Comparison of ENCODE assay signal across 17 cellular contexts in the genomic region with DNA sequence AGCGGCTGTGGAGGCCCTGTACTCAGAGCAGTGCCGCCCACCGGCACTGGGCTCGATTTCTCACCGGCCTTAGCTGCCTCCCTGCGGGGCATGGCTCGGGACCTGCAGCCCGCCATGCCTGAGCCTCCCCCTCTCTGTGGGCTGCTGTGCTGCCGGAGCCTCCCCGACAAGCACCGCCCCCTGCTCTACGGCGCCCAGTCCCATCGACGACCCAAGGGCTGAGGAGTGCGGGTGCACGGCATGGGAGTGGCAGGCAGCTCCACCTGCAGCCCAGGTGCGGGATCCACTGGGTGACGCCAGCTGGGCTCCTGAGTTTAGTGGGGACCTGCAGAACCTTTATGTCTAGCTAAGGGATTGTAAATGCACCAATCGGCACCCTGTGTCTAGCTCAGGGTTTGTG. TPM values are rescaled to one million over a fixed set of nuclear protein-coding genes. Genes with fewer than 3 reads are reported as not detected.
DNase-seq lines count a peak whose midpoint lies in the region; ATAC-seq and TF ChIP-seq lines count a peak whose summit lies in the region.
"Had no signal": no experiment of that assay in that cellular context is flagged by ENCODE, and none has a peak within 500 bp of the region (broad histone marks: within the 10 kb centered on the region; RNA-seq: fewer than 3 reads in every experiment).

No MANE protein-coding gene starts in this region.

- H3K27ac ChIP-seq in endodermal cell (ENCODE audit: low read depth, low read length) (no peak overlapping the region), substantia nigra (ENCODE audit: low read depth, low read length, poor library complexity, severe bottlenecking) (no peak overlapping the region)
- H3K27ac ChIP-seq: SK-N-MC had no signal

- ATAC-seq in natural killer cell = no peak
- no peak for ATAC-seq in natural killer cell treated with Interleukin-12 subunit alpha and Interleukin-12 subunit beta and Interleukin-15 and Interleukin-18, amount 100 ng/mL, for 72 hours
- no peak for ATAC-seq in HG02884 (IDR thresholded peaks at IDR 0.05; ENCODE audit: unreplicated experiment)
- ATAC-seq in GM21529 (IDR thresholded peaks at IDR 0.05; ENCODE audit: unreplicated experiment) = no peak
- ATAC-seq: HCT116 had no signal

- no peak overlapping the region for H2AFZ ChIP-seq in Loucy (ENCODE audit: low read length)

- H3K9me3 Mint-ChIP-seq in natural killer cell = no peaks in the 10 kb centered on the region
- no peaks in the 10 kb centered on the region for H3K9me3 Mint-ChIP-seq in natural killer cell treated with Interleukin-12 subunit alpha and Interleukin-12 subunit beta and Interleukin-15 and Interleukin-18, amount 100 ng/mL, for 72 hours
- H3K9me3 Mint-ChIP-seq in endodermal cell = peaks cover 7% of the 10 kb centered on the region

- H3K4me3 ChIP-seq in Loucy (ENCODE audit: low read length, poor library complexity, severe bottlenecking) = no peak overlapping the region
- no peak overlapping the region for H3K4me3 ChIP-seq in endodermal cell (ENCODE audit: low read length)
- H3K4me3 ChIP-seq: SK-N-MC had no signal

- 94 to 97% methylated on average over 17 to 20 of the region's 20 CpGs for WGBS in endodermal cell (ENCODE audit: insufficient coverage in 1 of 2, insufficient read length in 1 of 2), 2 experiments

- intact Hi-C loops in natural killer cell (cut with micrococcal nuclease) = no loop called here

- no peaks in the 10 kb centered on the region for H4K20me1 ChIP-seq in Loucy (ENCODE audit: insufficient read depth, low read length, poor library complexity, severe bottlenecking)

- H3K4me1 Mint-ChIP-seq in natural killer cell = peaks cover 21 to 22% of the 10 kb centered on the region in 2 donors
- peaks cover 25 to 26% of the 10 kb centered on the region in 2 donors for H3K4me1 Mint-ChIP-seq in natural killer cell treated with Interleukin-12 subunit alpha and Interleukin-12 subunit beta and Interleukin-15 and Interleukin-18, amount 100 ng/mL, for 72 hours (ENCODE audit: low read depth in 2 of 2)
- H3K4me1 Mint-ChIP-seq in endodermal cell = peaks cover 4% of the 10 kb centered on the region

- no peaks in the 10 kb centered on the region for H3K36me3 ChIP-seq in Loucy (ENCODE audit: insufficient read depth, low read length)
- H3K36me3 ChIP-seq in endodermal cell (ENCODE audit: control insufficient read depth, insufficient read depth, low read length) = no peaks in the 10 kb centered on the region

- TF ChIP-seq CTCF in natural killer cell (IDR thresholded peaks at IDR 0.05) (no peak), Loucy (conservative IDR thresholded peaks at IDR 0.05; ENCODE audit: low read length) (no peak), endodermal cell (conservative IDR thresholded peaks at IDR 0.05) (no peak)

- H3K4me1 ChIP-seq in Loucy (ENCODE audit: insufficient read depth, low read length, poor library complexity, severe bottlenecking) (peaks cover 22% of the 10 kb centered on the region), endodermal cell (ENCODE audit: control insufficient read depth, insufficient read depth, low read length) (no peaks in the 10 kb centered on the region)

- H3K27me3 Mint-ChIP-seq in natural killer cell (ENCODE audit: low read depth in 2 of 2) (no peaks in the 10 kb centered on the region), endodermal cell (ENCODE audit: insufficient read depth) (no peaks in the 10 kb centered on the region)
- H3K27me3 Mint-ChIP-seq in natural killer cell treated with Interleukin-12 subunit alpha and Interleukin-12 subunit beta and Interleukin-15 and Interleukin-18, amount 100 ng/mL, for 72 hours = no peaks in the 10 kb centered on the region

- H3K9me2 ChIP-seq in Loucy (replicated peaks; ENCODE audit: low read depth, low read length) = no peaks in the 10 kb centered on the region

- H3K9me3 ChIP-seq in Loucy (ENCODE audit: insufficient read depth, low read depth, low read length) (no peaks in the 10 kb centered on the region), endodermal cell (ENCODE audit: control insufficient read depth, low read length) (no peaks in the 10 kb centered on the region)

- H3K4me3 Mint-ChIP-seq in natural killer cell (peak overlapping the region; percentile 86), endodermal cell (no peak overlapping the region)
- H3K4me3 Mint-ChIP-seq in natural killer cell treated with Interleukin-12 subunit alpha and Interleukin-12 subunit beta and Interleukin-15 and Interleukin-18, amount 100 ng/mL, for 72 hours = no peak overlapping the region

- H3F3A ChIP-seq in Loucy (ENCODE audit: low read depth) = no peaks in the 10 kb centered on the region

- H3K27me3 ChIP-seq in Loucy (ENCODE audit: insufficient read depth, low read length, poor library complexity, severe bottlenecking) (no peaks in the 10 kb centered on the region), endodermal cell (ENCODE audit: control insufficient read depth, insufficient read depth, low read length, poor library complexity, severe bottlenecking) (no peaks in the 10 kb centered on the region)

- H3K79me2 ChIP-seq in Loucy (ENCODE audit: insufficient read depth, low read length) = no peaks in the 10 kb centered on the region

- H3K9ac ChIP-seq in Loucy (ENCODE audit: low read depth, low read length, poor library complexity, severe bottlenecking) (no peak overlapping the region), endodermal cell (ENCODE audit: extremely low read depth, low read length, poor library complexity, severe bottlenecking) (no peak overlapping the region)

- no peaks in the 10 kb centered on the region for H3K36me3 Mint-ChIP-seq in natural killer cell
- no peaks in the 10 kb centered on the region for H3K36me3 Mint-ChIP-seq in natural killer cell treated with Interleukin-12 subunit alpha and Interleukin-12 subunit beta and Interleukin-15 and Interleukin-18, amount 100 ng/mL, for 72 hours
- H3K36me3 Mint-ChIP-seq in endodermal cell (ENCODE audit: low read depth) = no peaks in the 10 kb centered on the region

- DNase-seq in natural killer cell (no peak), endodermal cell (peak; percentile 52), substantia nigra (lab: John Stamatoyannopoulos, UW) (no peak), A172 (ENCODE audit: low spot score) (no peak)
- no peak for DNase-seq in natural killer cell treated with Interleukin-12 subunit alpha and Interleukin-12 subunit beta and Interleukin-15 and Interleukin-18, amount 100 ng/mL, for 72 hours (ENCODE audit: low spot score)
- DNase-seq: DMS153, GF-D8, NCI-H1105, NCI-H2081 treated with DMSO at 0.1 percent for 48 hours, NCI-H446 treated with DMSO at 0.1 percent for 48 hours, NCI-H774, SHP77 had no signal

- H3K27ac Mint-ChIP-seq in natural killer cell (no peak overlapping the region), endodermal cell (no peak overlapping the region)
- no peak overlapping the region for H3K27ac Mint-ChIP-seq in natural killer cell treated with Interleukin-12 subunit alpha and Interleukin-12 subunit beta and Interleukin-15 and Interleukin-18, amount 100 ng/mL, for 72 hours

- peak overlapping the region; percentile 18 for H3K4me2 ChIP-seq in Loucy (ENCODE audit: low read depth, low read length, poor library complexity, severe bottlenecking)

RNA-seq across cellular contexts. Expression of gene SOD1, which starts 5.2 kb away (rescaled TPM):
- total RNA-seq in natural killer cell (10 to 100 TPM; 57.9 to 75.7 (median 64.8) TPM), endodermal cell (100 to 1,000 TPM; 185 to 234 TPM)
- 100 to 1,000 TPM; 209 to 228 TPM for total RNA-seq in natural killer cell treated with Interleukin-12 subunit alpha and Interleukin-12 subunit beta and Interleukin-15 and Interleukin-18, amount 100 ng/mL, for 72 hours
- 192 TPM for polyA plus RNA-seq in endodermal cell (2013, experiment 1 of 2)
- polyA plus RNA-seq in endodermal cell (2013, experiment 2 of 2) = 170 TPM
- total RNA-seq in A172 (2014; rRNA removed; shearing (Covaris generic)) = 957 and 1,055 TPM in 2 replicates
